ENCODE assay signal across 1 cellular context in genomic region chr11:120527111-120527748, GRCh38.
TF ChIP-seq lines count a peak whose summit lies in the region.

No MANE protein-coding gene starts in this region.

TF ChIP-seq in WTC11, 78 proteins besides CTCF, POLR2A, EP300 and RAD21 (continued from another document and continues in another):
- no peak for TF ChIP-seq ZNF281 (CRISPR knock-in tag; IDR thresholded peaks at IDR 0.05)
- no peak for TF ChIP-seq CBFB (CRISPR knock-in tag; IDR thresholded peaks at IDR 0.05; ENCODE audit: low read depth)
- no peak for TF ChIP-seq NR2C2 (CRISPR knock-in tag; IDR thresholded peaks at IDR 0.05)
- no peak for TF ChIP-seq E2F4 (CRISPR knock-in tag; IDR thresholded peaks at IDR 0.05; ENCODE audit: borderline replicate concordance, low read depth)
- no peak for TF ChIP-seq TP53 (CRISPR knock-in tag; IDR thresholded peaks at IDR 0.05)
- TF ChIP-seq TEAD1 (CRISPR knock-in tag; IDR thresholded peaks at IDR 0.05) = peak; percentile 63; the same call in 1 of the 2 replicates
- no peak for TF ChIP-seq ZNF425 (CRISPR knock-in tag; conservative IDR thresholded peaks at IDR 0.05)
- TF ChIP-seq ARID4B (CRISPR knock-in tag; IDR thresholded peaks at IDR 0.05; ENCODE audit: borderline replicate concordance) = no peak
- TF ChIP-seq E2F5 (CRISPR knock-in tag; IDR thresholded peaks at IDR 0.05) = no peak; the same call in 1 of the 2 replicates
- TF ChIP-seq ZNF121 (CRISPR knock-in tag; IDR thresholded peaks at IDR 0.05) = 0 out of 2 replicates have a peak, but pooled peaks have one; percentile 1
- no peak for TF ChIP-seq SOX15 (CRISPR knock-in tag; IDR thresholded peaks at IDR 0.05)
- TF ChIP-seq ZNF263 (CRISPR knock-in tag; IDR thresholded peaks at IDR 0.05; ENCODE audit: low read depth) = no peak
- TF ChIP-seq AR (CRISPR knock-in tag; IDR thresholded peaks at IDR 0.05) = no peak
- no peak for TF ChIP-seq SMAD3 (CRISPR knock-in tag; IDR thresholded peaks at IDR 0.05; ENCODE audit: borderline replicate concordance)
- TF ChIP-seq E2F1 (CRISPR knock-in tag; IDR thresholded peaks at IDR 0.05) = no peak
- 0 out of 2 replicates have a peak, but pooled peaks have one; percentile 52 for TF ChIP-seq SP1 (CRISPR knock-in tag; conservative IDR thresholded peaks at IDR 0.05)
- 0 out of 2 replicates have a peak, but pooled peaks have one; percentile 18 for TF ChIP-seq CREB1 (CRISPR knock-in tag; IDR thresholded peaks at IDR 0.05)
- TF ChIP-seq ATF6 (CRISPR knock-in tag; IDR thresholded peaks at IDR 0.05) = no peak
- no peak for TF ChIP-seq ATF3 (CRISPR knock-in tag; conservative IDR thresholded peaks at IDR 0.05)
- no peak for TF ChIP-seq GTF2I (CRISPR knock-in tag; conservative IDR thresholded peaks at IDR 0.05)
- TF ChIP-seq KAT7 (CRISPR knock-in tag; IDR thresholded peaks at IDR 0.05; ENCODE audit: borderline replicate concordance) = no peak
- TF ChIP-seq RORB (CRISPR knock-in tag; IDR thresholded peaks at IDR 0.05) = no peak
- TF ChIP-seq OVOL2 (CRISPR knock-in tag; IDR thresholded peaks at IDR 0.05; ENCODE audit: borderline replicate concordance) = no peak
- TF ChIP-seq ZNF671 (CRISPR knock-in tag; IDR thresholded peaks at IDR 0.05) = no peak
- TF ChIP-seq USF2 (CRISPR knock-in tag; IDR thresholded peaks at IDR 0.05) = no peak
- no peak for TF ChIP-seq CDX4 (CRISPR knock-in tag; IDR thresholded peaks at IDR 0.05; ENCODE audit: borderline replicate concordance)
- no peak for TF ChIP-seq ZBTB43 (CRISPR knock-in tag; IDR thresholded peaks at IDR 0.05)
- peak; percentile 62; the same call in 1 of the 2 replicates for TF ChIP-seq FOXK1 (CRISPR knock-in tag; IDR thresholded peaks at IDR 0.05)
- TF ChIP-seq GABPB1 (CRISPR knock-in tag; IDR thresholded peaks at IDR 0.05) = no peak
- no peak for TF ChIP-seq ZNF416 (CRISPR knock-in tag; IDR thresholded peaks at IDR 0.05)
- TF ChIP-seq ZNF396 (CRISPR knock-in tag; IDR thresholded peaks at IDR 0.05; ENCODE audit: borderline replicate concordance) = no peak
- TF ChIP-seq IRF1 (CRISPR knock-in tag; IDR thresholded peaks at IDR 0.05) = no peak
